17 cellular contexts compared by ENCODE assay signal in genomic region chr7:54967384-54967783, GRCh38. TPM values are rescaled to one million over a fixed set of nuclear protein-coding genes. Genes with fewer than 3 reads are reported as not detected.
A peak's percentile ranks its signal among the peaks of the same experiment; 100 is the strongest.
DNase-seq lines count a peak whose midpoint lies in the region; ATAC-seq, FAIRE-seq and TF ChIP-seq lines count a peak whose summit lies in the region.
"Had no signal": no experiment of that assay in that cellular context is flagged by ENCODE, and none has a peak within 500 bp of the region (broad histone marks: within the 10 kb centered on the region; RNA-seq: fewer than 3 reads in every experiment).

No MANE protein-coding gene starts in this region.

- BruUV-seq in mammary epithelial cell (replicated peaks; lab: Mats Ljungman, UMichigan), result no TSS peak

- H3K79me2 ChIP-seq in mammary epithelial cell (ENCODE audit: insufficient read depth, low read length), result no peaks in the 10 kb centered on the region

- H2AFZ ChIP-seq in mammary epithelial cell (ENCODE audit: low read depth, low read length), result peak overlapping the region; percentile 8

- intact Hi-C loops in mammary epithelial cell (cut with micrococcal nuclease), result loop anchor here (1.0 to 2.0 kb wide), 9 partner anchors 18 to 165 kb away; no protein-coding TSS in a partner anchor

- ATAC-seq in A549, result peak; percentile 88 to 94
- no peak for ATAC-seq in GM18870 (IDR thresholded peaks at IDR 0.05; ENCODE audit: unreplicated experiment)
- ATAC-seq in HG02885 (IDR thresholded peaks at IDR 0.05; ENCODE audit: poor library complexity, unreplicated experiment), result no peak
- ATAC-seq in GM18498 (IDR thresholded peaks at IDR 0.05; ENCODE audit: unreplicated experiment), result no peak
- ATAC-seq: stimulated activated naive CD8-positive, alpha-beta T cell treated with anti-CD3 and anti-CD28 coated beads, Interleukin-15, amount 100 ng/mL, for 72 hours; T-helper 17 cell had no signal

- WGBS in A549 (ENCODE audit: missing lambda C conversion rate), result 6% methylated on average over 8 of the region's 8 CpGs
- 6% methylated on average over 7 of the region's 8 CpGs for WGBS in mammary epithelial cell (ENCODE audit: low coverage, missing lambda C conversion rate)
- 76 to 80% (median 77%) methylated on average over 8 of the region's 8 CpGs for WGBS in small intestine, 3 donors

- POLR2A ChIA-PET in A549 (lab: Yijun Ruan, JAX), result interaction anchor here (0.6 to 1.6 kb wide), 4 partner anchors 22 to 98 kb away, joined by 3 to 7 read pairs (median 4); partner anchors contain the start of gene EGFR

- peak; percentile 28 to 45; a peak in 3 of 5 replicates for TF ChIP-seq RAD21 in A549 (conservative IDR thresholded peaks at IDR 0.05 in 1 of 2, IDR thresholded peaks at IDR 0.05 in 1 of 2)

- FAIRE-seq in A549 (lab: Jason Lieb, UNC) (peak; percentile 97), small intestine (lab: Jason Lieb, UNC) (no peak)
- FAIRE-seq: A204.1 had no signal

- in situ Hi-C loops in mammary epithelial cell (cut with MboI; ENCODE audit: low sequenced_read_pairs in 2 of 2), result no loop called here

- H4K20me1 ChIP-seq in mammary epithelial cell (ENCODE audit: insufficient read depth, low read length), result no peaks in the 10 kb centered on the region

- H3K27ac ChIP-seq in A549 (peak overlapping the region; percentile 83 to 85), mammary epithelial cell (ENCODE audit: insufficient read depth, low read depth, low read length) (peak overlapping the region; percentile 97), small intestine (ENCODE audit: low read depth in 1 of 2, low read length in 1 of 2) (no peak overlapping the region)
- H3K27ac ChIP-seq: neutrophil had no signal

- dilution Hi-C loops in mammary epithelial cell (cut with HindIII; ENCODE audit: low sequenced_read_pairs), result loop anchor here (5.0 kb wide), 2 partner anchors 50 to 140 kb away; partner anchors contain the start of gene EGFR

- H3K4me3 ChIP-seq in A549, result no peak overlapping the region
- no peak overlapping the region for H3K4me3 ChIP-seq in mammary epithelial cell (replicated peaks in 1 of 3; ENCODE audit: insufficient read depth in 1 of 3, low read depth in 2 of 3, low read length in 3 of 3)
- H3K4me3 ChIP-seq in small intestine (ENCODE audit: low read depth in 1 of 2, low read length in 2 of 2), result no peak overlapping the region

- DNase-seq in A549 (ENCODE audit: low read depth in 1 of 2, low spot score in 1 of 2), result peak; percentile 69 to 86
- peak; percentile 37 for DNase-seq in LHCN-M2 (ENCODE audit: low read depth)
- peak; percentile 100 for DNase-seq in mammary epithelial cell
- peak; percentile 100 for DNase-seq in kidney tubule cell (ENCODE audit: low spot score)
- no peak for DNase-seq in small intestine
- DNase-seq: activated CD4-positive, CD25-positive, alpha-beta regulatory T cell treated with anti-CD3 and anti-CD28 coated beads, Interleukin-2, amount 50 U/mL, for 72 hours; erythroblast; NCI-H1436; NCI-H526 treated with DMSO at 0.1 percent for 48 hours; stimulated activated naive CD8-positive, alpha-beta T cell treated with anti-CD3 and anti-CD28 coated beads, Interleukin-15, amount 100 ng/mL, for 72 hours; T-helper 17 cell had no signal

- TF ChIP-seq CTCF in A549 (IDR thresholded peaks at IDR 0.05), result no peak
- no peak for TF ChIP-seq CTCF in mammary epithelial cell (conservative IDR thresholded peaks at IDR 0.05 in 1 of 2, IDR thresholded peaks at IDR 0.05 in 1 of 2; ENCODE audit: extremely low read depth in 1 of 2, insufficient read depth in 1 of 2, low read depth in 1 of 2, low read length in 2 of 2)

- TF ChIP-seq EP300 in A549 (IDR thresholded peaks at IDR 0.05), result peak; percentile 88 to 96; a peak in 4 of 5 replicates

- no peak for TF ChIP-seq POLR2A in A549 (IDR thresholded peaks at IDR 0.05; ENCODE audit: low read length)

- H3K36me3 ChIP-seq in mammary epithelial cell (ENCODE audit: insufficient read depth, low read length) (no peaks in the 10 kb centered on the region), small intestine (ENCODE audit: control insufficient read depth in 2 of 2, insufficient read depth in 2 of 2, low read length in 2 of 2) (no peaks in the 10 kb centered on the region)
- H3K36me3 ChIP-seq: neutrophil had no signal

- peak overlapping the region; percentile 56 for H3K4me2 ChIP-seq in A549
- peak overlapping the region; percentile 71 for H3K4me2 ChIP-seq in mammary epithelial cell (ENCODE audit: insufficient read depth, low read depth, low read length)

- peaks cover 32% of the 10 kb centered on the region for H3K4me1 ChIP-seq in A549
- H3K4me1 ChIP-seq in mammary epithelial cell (ENCODE audit: insufficient read depth, low read length), result peaks cover 54% of the 10 kb centered on the region
- no peaks in the 10 kb centered on the region for H3K4me1 ChIP-seq in small intestine (ENCODE audit: control insufficient read depth in 2 of 2, insufficient read depth in 1 of 2, low read depth in 1 of 2, low read length in 1 of 2)

- CTCF ChIA-PET in A549 (lab: Yijun Ruan, JAX), result interaction anchor here (0.8 to 1.8 kb wide), 2 partner anchors 89 to 288 kb away, joined by 3 to 5 read pairs; no protein-coding TSS in a partner anchor
- CTCF ChIA-PET in mammary epithelial cell (lab: Charles Lee; ENCODE audit: low non-redundant PET), result interaction anchor here (0.7 kb wide), 1 partner anchor 136 kb away, joined by 4 read pairs; no protein-coding TSS in a partner anchor

- no peaks in the 10 kb centered on the region for H3K27me3 ChIP-seq in mammary epithelial cell (ENCODE audit: insufficient read depth, low read length)
- H3K27me3 ChIP-seq in small intestine (ENCODE audit: control insufficient read depth in 2 of 2, insufficient read depth in 2 of 2, low read length in 2 of 2), result peaks cover 0 to 2% of the 10 kb centered on the region in 2 donors
- H3K27me3 ChIP-seq: neutrophil had no signal

- H3K9ac ChIP-seq in mammary epithelial cell (ENCODE audit: insufficient read depth, low read length), result peak overlapping the region; percentile 66

- H3K9me3 ChIP-seq in A549 (peaks cover 8% of the 10 kb centered on the region; the same call in 2 of the 3 replicates), mammary epithelial cell (replicated peaks; ENCODE audit: insufficient read depth, low read length) (peaks cover 8% of the 10 kb centered on the region), small intestine (ENCODE audit: control insufficient read depth, low read depth) (no peaks in the 10 kb centered on the region)
- H3K9me3 ChIP-seq: neutrophil had no signal

TF ChIP-seq in A549, 52 proteins besides CTCF, POLR2A, EP300 and RAD21 (continues in another document):
- TF ChIP-seq MAFK (IDR thresholded peaks at IDR 0.05; ENCODE audit: partially characterized antibody), result no peak
- TF ChIP-seq NR3C1 (IDR thresholded peaks at IDR 0.05), result no peak
- no peak for TF ChIP-seq RNF2 (IDR thresholded peaks at IDR 0.05; ENCODE audit: borderline replicate concordance, low read depth)
- TF ChIP-seq PHF8 (IDR thresholded peaks at IDR 0.05; ENCODE audit: borderline replicate concordance, low read depth), result no peak
- TF ChIP-seq MYC (IDR thresholded peaks at IDR 0.05; ENCODE audit: borderline replicate concordance, low read length), result no peak
- TF ChIP-seq SMC3 (IDR thresholded peaks at IDR 0.05), result peak; percentile 39; the same call in 2 of the 3 replicates
- peak; percentile 78 to 82; a peak in 4 of 5 replicates for TF ChIP-seq JUN (IDR thresholded peaks at IDR 0.05)
- TF ChIP-seq RFX5 (IDR thresholded peaks at IDR 0.05), result no peak
- TF ChIP-seq CHD2 (IDR thresholded peaks at IDR 0.05; ENCODE audit: low read length, partially characterized antibody), result no peak
- no peak for TF ChIP-seq ATOH8 (CRISPR knock-in tag; IDR thresholded peaks at IDR 0.05; ENCODE audit: low read depth)
- peak; percentile 98 for TF ChIP-seq GATA3 (IDR thresholded peaks at IDR 0.05; ENCODE audit: borderline replicate concordance)
- peak; percentile 69; the same call in 1 of the 2 replicates for TF ChIP-seq PBX3 (IDR thresholded peaks at IDR 0.05)
- peak; percentile 91 to 99 for TF ChIP-seq CEBPB (IDR thresholded peaks at IDR 0.05)
- TF ChIP-seq FOSL2 (IDR thresholded peaks at IDR 0.05), result peak; percentile 41; the same call in 1 of the 2 replicates
- TF ChIP-seq FOSL2 (CRISPR knock-in tag; IDR thresholded peaks at IDR 0.05), result peak; percentile 59
- no peak for TF ChIP-seq TFCP2L1 (CRISPR knock-in tag; IDR thresholded peaks at IDR 0.05)
- TF ChIP-seq CHD4 (IDR thresholded peaks at IDR 0.05; ENCODE audit: borderline replicate concordance), result no peak

RNA-seq across cellular contexts. Expression of gene EGFR, which starts 51.4 kb away (rescaled TPM):
- polyA plus RNA-seq in A549 (2011; rRNA removed), result 59.5 and 61.4 TPM in 2 replicates
- polyA plus RNA-seq in A549 (2012; cell fraction: cytosol; rRNA removed), result 25.3 and 28.2 TPM in 2 replicates
- polyA plus RNA-seq in A549 (2012; cell fraction: nucleus; rRNA removed), result 61.4 and 73.8 TPM in 2 replicates
- 62.2 to 64.1 TPM (median 63.8 TPM) in 3 replicates for polyA plus RNA-seq in A549 (2017; fragmentation: RNase III; extraction: RNeasy Plus Mini Kit Qiagen cat#74134 plus additional on column Dnase treatment)
- 125 and 165 TPM in 2 replicates for polyA minus RNA-seq in A549 (2011; rRNA and poly(A)+ RNA removed)
- 78.7 and 94.1 TPM in 2 replicates for total RNA-seq in LHCN-M2 (2014; rRNA removed)
- 26.0 TPM for polyA plus RNA-seq in LHCN-M2 (2012)
- 100 to 1,000 TPM; 304 to 534 TPM for total RNA-seq in mammary epithelial cell
- 169 TPM for polyA plus RNA-seq in mammary epithelial cell
- 379 TPM for polyA minus RNA-seq in mammary epithelial cell
- 1 to 10 TPM; 2.2 to 9.3 (median 2.7) TPM for polyA plus RNA-seq in small intestine
- total RNA-seq: T-helper 17 cell had no signal
- polyA plus RNA-seq: IgD-negative memory B cell had no signal

Comparison
In these comparisons a context has a peak if more than half of its experiments do, and no peak if none do; other contexts are left out.
1. ATAC-seq: peak in A549 (2 of 2); none in GM18870 (single experiment), HG02885 (single experiment) and GM18498 (single experiment).
2. H3K27ac ChIP-seq: peak in A549 (2 of 2) and mammary epithelial cell (single experiment); none in small intestine (0 of 2).